Comparison of ENCODE assay signal across 24 cellular contexts in genomic region chr20:3651204-3651970, GRCh38. TPM values are rescaled to one million over a fixed set of nuclear protein-coding genes. Genes with fewer than 3 reads are reported as not detected.
DNase-seq lines count a peak whose midpoint lies in the region; ATAC-seq and TF ChIP-seq lines count a peak whose summit lies in the region.
"Had no signal": no experiment of that assay in that cellular context is flagged by ENCODE, and none has a peak within 500 bp of the region (broad histone marks: within the 10 kb centered on the region; RNA-seq: fewer than 3 reads in every experiment).

No MANE protein-coding gene starts in this region.

- DNase-seq in COLO668 (lab: John Stamatoyannopoulos, UW; ENCODE audit: unreplicated experiment) (peak; percentile 85), NCI-H2029 (lab: John Stamatoyannopoulos, UW) (peak; percentile 41), WERI-Rb-1 (no peak), RWPE1 (ENCODE audit: low spot score) (no peak), activated gamma-delta T cell treated with Interleukin-2 at 50 U/mL for 16 hours (no peak)
- DNase-seq: activated CD4-positive, alpha-beta T cell treated with anti-CD3 and anti-CD28 coated beads, Interleukin-2, amount 50 U/mL, for 1 hour; activated CD8-positive, alpha-beta memory T cell treated with anti-CD3 and anti-CD28 coated beads, Interleukin-2, amount 50 U/mL, for 4 hours; CD8-positive, alpha-beta memory T cell; effector memory CD4-positive, alpha-beta T cell; gastrocnemius medialis; GM23248; Kasumi-1; kidney; stimulated activated CD4-positive, alpha-beta T cell treated with anti-CD3 and anti-CD28 coated beads, Interleukin-2, amount 100 ng/mL, for 24 hours had no signal

- ATAC-seq in activated T-helper 17 cell treated with anti-CD3 and anti-CD28 coated beads, Interleukin-2, amount 50 U/mL, for 72 hours (replicated peaks) = no peak
- ATAC-seq: gastrocnemius medialis; stimulated activated effector memory CD8-positive, alpha-beta T cell treated with anti-CD3 and anti-CD28 coated beads, Interleukin-12 subunit alpha, Interleukin-12 subunit beta, amount 100 ng/mL, for 72 hours had no signal

- H3K27me3 Mint-ChIP-seq in activated T-helper 17 cell treated with anti-CD3 and anti-CD28 coated beads, Interleukin-2, amount 50 U/mL, for 72 hours = no peaks in the 10 kb centered on the region
- H3K27me3 Mint-ChIP-seq: brain; CD8-positive, alpha-beta memory T cell had no signal

- H3K9me3 ChIP-seq in neutrophil (no peaks in the 10 kb centered on the region), WERI-Rb-1 (ENCODE audit: severe bottlenecking) (peaks cover 4% of the 10 kb centered on the region)
- H3K9me3 ChIP-seq: gastrocnemius medialis, thoracic aorta had no signal

- peaks cover 19 to 38% of the 10 kb centered on the region in 2 experiments for H3K4me1 ChIP-seq in neutrophil (ENCODE audit: control insufficient read depth in 1 of 2, insufficient read depth in 1 of 2, low read depth in 1 of 2, low read length in 1 of 2)
- H3K4me1 ChIP-seq: gastrocnemius medialis had no signal

- H3K4me1 Mint-ChIP-seq in activated T-helper 17 cell treated with anti-CD3 and anti-CD28 coated beads, Interleukin-2, amount 50 U/mL, for 72 hours = no peaks in the 10 kb centered on the region

- POLR2A ChIA-PET in RWPE1 (lab: Yijun Ruan, JAX; ENCODE audit: low non-redundant PET) = no interaction called here

- no peaks in the 10 kb centered on the region for H3K9me3 Mint-ChIP-seq in activated T-helper 17 cell treated with anti-CD3 and anti-CD28 coated beads, Interleukin-2, amount 50 U/mL, for 72 hours

- H3K27ac ChIP-seq in neutrophil (peak overlapping the region; percentile 85), WERI-Rb-1 (no peak overlapping the region), RWPE1 (no peak overlapping the region)
- H3K27ac ChIP-seq: esophagus muscularis mucosa, gastrocnemius medialis, GM23248, neural progenitor cell, thoracic aorta had no signal

- TF ChIP-seq CTCF in neutrophil (IDR thresholded peaks at IDR 0.05) (no peak), WERI-Rb-1 (IDR thresholded peaks at IDR 0.05; ENCODE audit: low read depth, low read length) (no peak), RWPE1 (conservative IDR thresholded peaks at IDR 0.05; ENCODE audit: low read depth) (no peak)

- peak overlapping the region; percentile 54 for H3K27ac Mint-ChIP-seq in activated T-helper 17 cell treated with anti-CD3 and anti-CD28 coated beads, Interleukin-2, amount 50 U/mL, for 72 hours
- H3K27ac Mint-ChIP-seq: neural progenitor cell; stimulated activated effector memory CD8-positive, alpha-beta T cell treated with anti-CD3 and anti-CD28 coated beads, Interleukin-12 subunit alpha, Interleukin-12 subunit beta, amount 100 ng/mL, for 72 hours had no signal

- H3K4me3 ChIP-seq in neutrophil (ENCODE audit: low read depth in 1 of 2, low read length in 1 of 2) (no peak overlapping the region), WERI-Rb-1 (ENCODE audit: low read depth, low read length) (no peak overlapping the region)
- H3K4me3 ChIP-seq: esophagus muscularis mucosa, gastrocnemius medialis, GM23248, lung, neural progenitor cell, thoracic aorta had no signal

- H3K36me3 ChIP-seq in neutrophil (peaks cover 11% of the 10 kb centered on the region), WERI-Rb-1 (no peaks in the 10 kb centered on the region)
- H3K36me3 ChIP-seq: neural progenitor cell had no signal

- CTCF ChIA-PET in RWPE1 (lab: Yijun Ruan, JAX) = interaction anchor here (0.5 to 1.0 kb wide), 4 partner anchors 8 to 377 kb away, joined by 3 to 4 read pairs (median 4); no protein-coding TSS in a partner anchor

- H3K36me3 Mint-ChIP-seq in activated T-helper 17 cell treated with anti-CD3 and anti-CD28 coated beads, Interleukin-2, amount 50 U/mL, for 72 hours (ENCODE audit: low read depth) = peaks cover 27% of the 10 kb centered on the region

- no peaks in the 10 kb centered on the region for H3K27me3 ChIP-seq in neutrophil
- H3K27me3 ChIP-seq in WERI-Rb-1 (ENCODE audit: insufficient read depth, low read depth, severe bottlenecking) = no peaks in the 10 kb centered on the region
- H3K27me3 ChIP-seq: esophagus muscularis mucosa, gastrocnemius medialis, neural progenitor cell had no signal

- H3K4me3 Mint-ChIP-seq in activated T-helper 17 cell treated with anti-CD3 and anti-CD28 coated beads, Interleukin-2, amount 50 U/mL, for 72 hours = no peak overlapping the region
- H3K4me3 Mint-ChIP-seq: brain; CD8-positive, alpha-beta memory T cell; neural progenitor cell; stimulated activated effector memory CD8-positive, alpha-beta T cell treated with anti-CD3 and anti-CD28 coated beads, Interleukin-12 subunit alpha, Interleukin-12 subunit beta, amount 100 ng/mL, for 72 hours had no signal

RNA-seq across cellular contexts. Expression of gene GFRA4, which starts 11.8 kb away (rescaled TPM):
- not detected for total RNA-seq in activated T-helper 17 cell treated with anti-CD3 and anti-CD28 coated beads, Interleukin-2, amount 50 U/mL, for 72 hours
- total RNA-seq: CD8-positive, alpha-beta memory T cell; esophagus muscularis mucosa; gastrocnemius medialis; GM23248; kidney; lung; mucosa of gallbladder; T-helper 2 cell treated with Interferon-gamma antibody and Interleukin-4, amounts not matched to agents 100 ng/mL and 5 ng/mL, for 36 hours; thoracic aorta had no signal

RNA-seq across cellular contexts. Expression of gene ADAM33, which starts 30.4 kb away (rescaled TPM):
- total RNA-seq in activated T-helper 17 cell treated with anti-CD3 and anti-CD28 coated beads, Interleukin-2, amount 50 U/mL, for 72 hours = not detected
- total RNA-seq: CD8-positive, alpha-beta memory T cell; T-helper 2 cell treated with Interferon-gamma antibody and Interleukin-4, amounts not matched to agents 100 ng/mL and 5 ng/mL, for 36 hours had no signal

Comparison
In these comparisons a context has a peak if more than half of its experiments do, and no peak if none do; other contexts are left out.
1. DNase-seq: peak in COLO668 (single experiment) and NCI-H2029 (single experiment); none in WERI-Rb-1 (single experiment), RWPE1 (single experiment) and activated gamma-delta T cell treated with Interleukin-2 at 50 U/mL for 16 hours (single experiment).